Comparison of ENCODE assay signal across 25 cellular contexts in genomic region chr17:50381920-50382319, GRCh38. TPM values are rescaled to one million over a fixed set of nuclear protein-coding genes. Genes with fewer than 3 reads are reported as not detected.
DNase-seq lines count a peak whose midpoint lies in the region; ATAC-seq, FAIRE-seq and TF ChIP-seq lines count a peak whose summit lies in the region.
"Had no signal": no experiment of that assay in that cellular context is flagged by ENCODE, and none has a peak within 500 bp of the region (broad histone marks: within the 10 kb centered on the region; RNA-seq: fewer than 3 reads in every experiment).

No MANE protein-coding gene starts in this region.

- H3K36me3 Mint-ChIP-seq in stimulated activated effector memory CD8-positive, alpha-beta T cell treated with anti-CD3 and anti-CD28 coated beads, Interleukin-12 subunit alpha, Interleukin-12 subunit beta, amount 100 ng/mL, for 72 hours, result peaks cover 82% of the 10 kb centered on the region

- no peak overlapping the region for H3K4me3 Mint-ChIP-seq in stimulated activated effector memory CD8-positive, alpha-beta T cell treated with anti-CD3 and anti-CD28 coated beads, Interleukin-12 subunit alpha, Interleukin-12 subunit beta, amount 100 ng/mL, for 72 hours
- H3K4me3 Mint-ChIP-seq: CD8-positive, alpha-beta T cell had no signal

- FAIRE-seq in H54 (lab: Jason Lieb, UNC), result no peak
- FAIRE-seq: GM12891, GM18507 had no signal

- H3K9me3 Mint-ChIP-seq in stimulated activated effector memory CD8-positive, alpha-beta T cell treated with anti-CD3 and anti-CD28 coated beads, Interleukin-12 subunit alpha, Interleukin-12 subunit beta, amount 100 ng/mL, for 72 hours, result no peaks in the 10 kb centered on the region
- H3K9me3 Mint-ChIP-seq: CD8-positive, alpha-beta T cell; IgD-negative memory B cell had no signal

- no peaks in the 10 kb centered on the region for H3K27me3 ChIP-seq in cardiac muscle cell
- H3K27me3 ChIP-seq: BLaER1 treated with 17β-estradiol and CSF1 and Interleukin-3, amounts not matched to agents 10 nM and 100 nM had no signal

- H3K27ac ChIP-seq in cardiac muscle cell, result peak overlapping the region; percentile 17
- H3K27ac ChIP-seq: BLaER1 treated with 17β-estradiol and CSF1 and Interleukin-3, amounts not matched to agents 10 nM and 100 nM; GM23248; PC-9 had no signal

- no peak for TF ChIP-seq CTCF in cardiac muscle cell (IDR thresholded peaks at IDR 0.05; ENCODE audit: low read depth, low read length)
- no peak for TF ChIP-seq CTCF in fibroblast of mammary gland (conservative IDR thresholded peaks at IDR 0.05; ENCODE audit: control insufficient read depth, insufficient read depth, low read depth, low read length)

- H3K36me3 ChIP-seq in cardiac muscle cell, result peaks cover 36% of the 10 kb centered on the region

- intact Hi-C loops in Right ventricle myocardium inferior (cut with DNase I), result no loop called here

- H3K4me1 ChIP-seq in cardiac muscle cell (ENCODE audit: low read depth), result no peaks in the 10 kb centered on the region

- no peak for TF ChIP-seq POLR2A in H54 (IDR thresholded peaks at IDR 0.05; ENCODE audit: low read depth, low read length)

- H3K27ac Mint-ChIP-seq in stimulated activated effector memory CD8-positive, alpha-beta T cell treated with anti-CD3 and anti-CD28 coated beads, Interleukin-12 subunit alpha, Interleukin-12 subunit beta, amount 100 ng/mL, for 72 hours, result peak overlapping the region; percentile 23
- H3K27ac Mint-ChIP-seq: CD8-positive, alpha-beta T cell; IgD-negative memory B cell had no signal

- H3K4me3 ChIP-seq in cardiac muscle cell, result no peak overlapping the region
- H3K4me3 ChIP-seq in fibroblast of mammary gland (ENCODE audit: control insufficient read depth, low read depth, low read length), result no peak overlapping the region
- H3K4me3 ChIP-seq: BLaER1 treated with 17β-estradiol and CSF1 and Interleukin-3, amounts not matched to agents 10 nM and 100 nM; GM23248; PC-9 had no signal

- ATAC-seq in Right ventricle myocardium inferior (no peak), HG03095 (IDR thresholded peaks at IDR 0.05; ENCODE audit: unreplicated experiment) (no peak)
- ATAC-seq in stimulated activated effector memory CD8-positive, alpha-beta T cell treated with anti-CD3 and anti-CD28 coated beads, Interleukin-12 subunit alpha, Interleukin-12 subunit beta, amount 100 ng/mL, for 72 hours, result no peak
- ATAC-seq: CD8-positive, alpha-beta T cell had no signal

- no peaks in the 10 kb centered on the region for H3K4me1 Mint-ChIP-seq in stimulated activated effector memory CD8-positive, alpha-beta T cell treated with anti-CD3 and anti-CD28 coated beads, Interleukin-12 subunit alpha, Interleukin-12 subunit beta, amount 100 ng/mL, for 72 hours
- H3K4me1 Mint-ChIP-seq: IgD-negative memory B cell had no signal

- H3K9me3 ChIP-seq in cardiac muscle cell (ENCODE audit: low read depth), result no peaks in the 10 kb centered on the region
- H3K9me3 ChIP-seq: BLaER1 treated with 17β-estradiol and CSF1 and Interleukin-3, amounts not matched to agents 10 nM and 100 nM had no signal

- DNase-seq in cardiac muscle cell (ENCODE audit: low read depth in 1 of 2, low spot score in 1 of 2) (no peak), Right ventricle myocardium inferior (ENCODE audit: missing footprints) (no peak), RPMI7951 (ENCODE audit: low read depth) (peak; percentile 37), fibroblast of mammary gland (ENCODE audit: low read depth) (peak; percentile 42), iPS-NIHi11 (ENCODE audit: low spot score) (no peak), H54 (ENCODE audit: insufficient read length, low spot score) (no peak)
- no peak for DNase-seq in stimulated activated effector memory CD8-positive, alpha-beta T cell treated with anti-CD3 and anti-CD28 coated beads, Interleukin-12 subunit alpha, Interleukin-12 subunit beta, amount 100 ng/mL, for 72 hours (ENCODE audit: low spot score in 2 of 2)
- DNase-seq: Calu3; CD8-positive, alpha-beta T cell; EL; GM23248; HCEC 1CT; Kasumi-1; MM.1S; NCI-H1092; NCI-H1436 treated with DMSO at 0.1 percent for 48 hours; NCI-H2029; NCI-H345; NCI-H524 treated with DMSO at 0.1 percent for 48 hours; PC-9 had no signal

RNA-seq across cellular contexts. Expression of gene EME1, which starts 8.9 kb away (rescaled TPM):
- total RNA-seq in cardiac muscle cell, result 7.9 and 13.4 TPM in 2 replicates
- 5.2 and 30.7 TPM in 2 replicates for polyA plus RNA-seq in cardiac muscle cell
- 0.60 TPM for total RNA-seq in Right ventricle myocardium inferior
- 10.6 and 14.3 TPM in 2 replicates for total RNA-seq in RPMI7951 (2014; rRNA removed; shearing (Covaris generic))
- polyA plus RNA-seq: IgD-negative memory B cell had no signal

RNA-seq across cellular contexts. Expression of gene MRPL27, which starts 8.9 kb away (rescaled TPM):
- total RNA-seq in cardiac muscle cell (62.4 and 107 TPM in 2 replicates), Right ventricle myocardium inferior (85.0 TPM)
- 142 and 158 TPM in 2 replicates for polyA plus RNA-seq in cardiac muscle cell
- total RNA-seq in RPMI7951 (2014; rRNA removed; shearing (Covaris generic)), result 75.2 and 120 TPM in 2 replicates

RNA-seq across cellular contexts. Expression of gene LRRC59, which starts 15.4 kb away (rescaled TPM):
- total RNA-seq in cardiac muscle cell (60.3 and 66.7 TPM in 2 replicates), Right ventricle myocardium inferior (24.5 TPM)
- 47.0 and 58.9 TPM in 2 replicates for polyA plus RNA-seq in cardiac muscle cell
- 141 and 143 TPM in 2 replicates for total RNA-seq in RPMI7951 (2014; rRNA removed; shearing (Covaris generic))

RNA-seq across cellular contexts. Expression of gene XYLT2, which starts 36.0 kb away (rescaled TPM):
- total RNA-seq in cardiac muscle cell, result 62.2 and 80.0 TPM in 2 replicates
- 48.8 and 60.9 TPM in 2 replicates for polyA plus RNA-seq in cardiac muscle cell
- total RNA-seq in Right ventricle myocardium inferior, result 16.4 TPM
- total RNA-seq in RPMI7951 (2014; rRNA removed; shearing (Covaris generic)), result 12.4 and 15.2 TPM in 2 replicates

RNA-seq across cellular contexts. Expression of gene ACSF2, which starts 44.1 kb away (rescaled TPM):
- total RNA-seq in cardiac muscle cell (116 and 177 TPM in 2 replicates), Right ventricle myocardium inferior (22.7 TPM)
- polyA plus RNA-seq in cardiac muscle cell, result 73.3 and 96.6 TPM in 2 replicates
- 19.4 and 20.4 TPM in 2 replicates for total RNA-seq in RPMI7951 (2014; rRNA removed; shearing (Covaris generic))

Comparison
In these comparisons a context has a peak if more than half of its experiments do, and no peak if none do; other contexts are left out.
1. DNase-seq: peak in RPMI7951 (single experiment) and fibroblast of mammary gland (single experiment); none in cardiac muscle cell (0 of 2), Right ventricle myocardium inferior (single experiment), stimulated activated effector memory CD8-positive, alpha-beta T cell treated with anti-CD3 and anti-CD28 coated beads, Interleukin-12 subunit alpha, Interleukin-12 subunit beta, amount 100 ng/mL, for 72 hours (0 of 2), iPS-NIHi11 (single experiment) and H54 (single experiment).